ENCODE assay signal across 10 cellular contexts in genomic region chr15:34721802-34722795, GRCh38. TPM values are rescaled to one million over a fixed set of nuclear protein-coding genes. Genes with fewer than 3 reads are reported as not detected.
DNase-seq lines count a peak whose midpoint lies in the region; ATAC-seq and TF ChIP-seq lines count a peak whose summit lies in the region.
"Had no signal": no experiment of that assay in that cellular context is flagged by ENCODE, and none has a peak within 500 bp of the region (broad histone marks: within the 10 kb centered on the region; RNA-seq: fewer than 3 reads in every experiment).

No MANE protein-coding gene starts in this region.

- no peaks in the 10 kb centered on the region for H3K36me3 Mint-ChIP-seq in neural progenitor cell

- H3K4me1 Mint-ChIP-seq in neural progenitor cell: peaks cover 68% of the 10 kb centered on the region

- H3K9ac ChIP-seq in neural progenitor cell: no peak overlapping the region

- H3K4me3 Mint-ChIP-seq in neural progenitor cell: peak overlapping the region; percentile 78

- H3K9me3 ChIP-seq in neural progenitor cell (ENCODE audit: low read depth): no peaks in the 10 kb centered on the region

- H3K4me1 ChIP-seq in neural progenitor cell: peaks cover 29% of the 10 kb centered on the region

- peak overlapping the region; percentile 78 for H3K4me2 ChIP-seq in neural progenitor cell

- peak; percentile 47 for DNase-seq in H4 (ENCODE audit: low spot score)
- DNase-seq in RPMI7951 (ENCODE audit: low read depth): peak; percentile 88
- DNase-seq in fibroblast of the aortic adventitia (ENCODE audit: low read depth): peak; percentile 74
- DNase-seq in neural progenitor cell (ENCODE audit: low spot score): peak; percentile 91
- no peak for DNase-seq in activated T-cell treated with anti-CD3 and anti-CD28 coated beads for 4 hours
- no peak for DNase-seq in kidney glomerular epithelial cell (lab: John Stamatoyannopoulos, UW)

- H3K36me3 ChIP-seq in neural progenitor cell: no peaks in the 10 kb centered on the region

- no peaks in the 10 kb centered on the region for H3K9me3 Mint-ChIP-seq in neural progenitor cell

- no peak for ATAC-seq in HG03442 (IDR thresholded peaks at IDR 0.05; ENCODE audit: unreplicated experiment)
- no peak for ATAC-seq in HG03342 (IDR thresholded peaks at IDR 0.05; ENCODE audit: unreplicated experiment)
- ATAC-seq: left colon had no signal

- H3K27ac Mint-ChIP-seq in neural progenitor cell: peak overlapping the region; percentile 84

- no peaks in the 10 kb centered on the region for H3K27me3 Mint-ChIP-seq in neural progenitor cell (ENCODE audit: insufficient read depth, low read depth)

- H2AFZ ChIP-seq in neural progenitor cell (replicated peaks): peak overlapping the region; percentile 71

- H3K4me3 ChIP-seq in fibroblast of the aortic adventitia (ENCODE audit: low read depth, low read length) (peak overlapping the region; percentile 10), neural progenitor cell (peak overlapping the region; percentile 39)

- H3K27ac ChIP-seq in neural progenitor cell: peak overlapping the region; percentile 68

- peaks cover 25% of the 10 kb centered on the region for H3F3A ChIP-seq in neural progenitor cell (ENCODE audit: low read depth)

- no peaks in the 10 kb centered on the region for H4K20me1 ChIP-seq in neural progenitor cell (ENCODE audit: low read depth)

- no peaks in the 10 kb centered on the region for H3K27me3 ChIP-seq in neural progenitor cell

- H3K79me2 ChIP-seq in neural progenitor cell (ENCODE audit: low read depth): no peaks in the 10 kb centered on the region

- TF ChIP-seq CTCF in fibroblast of the aortic adventitia (IDR thresholded peaks at IDR 0.05; ENCODE audit: insufficient read depth, low read length): peak; percentile 27
- TF ChIP-seq CTCF in neural progenitor cell (IDR thresholded peaks at IDR 0.05): no peak

RNA-seq across cellular contexts. Expression of gene GJD2, which starts 32.7 kb away (rescaled TPM):
- total RNA-seq in H4 (2014; rRNA removed; shearing (Covaris generic)): not detected in 2 replicates
- total RNA-seq in RPMI7951 (2014; rRNA removed; shearing (Covaris generic)): not detected in 2 replicates
- not detected in 2 replicates for total RNA-seq in fibroblast of the aortic adventitia (ENCODE audit: low replicate concordance)
- total RNA-seq in neural progenitor cell (ENCODE audit: low replicate concordance): not detected in 2 replicates
- total RNA-seq: HT1080, left colon had no signal

Comparison
In these comparisons a context has a peak if more than half of its experiments do, and no peak if none do; other contexts are left out.
1. DNase-seq: peak in H4 (single experiment), RPMI7951 (single experiment), fibroblast of the aortic adventitia (single experiment) and neural progenitor cell (single experiment); none in activated T-cell treated with anti-CD3 and anti-CD28 coated beads for 4 hours (single experiment) and kidney glomerular epithelial cell (single experiment).